In the genomic region with DNA sequence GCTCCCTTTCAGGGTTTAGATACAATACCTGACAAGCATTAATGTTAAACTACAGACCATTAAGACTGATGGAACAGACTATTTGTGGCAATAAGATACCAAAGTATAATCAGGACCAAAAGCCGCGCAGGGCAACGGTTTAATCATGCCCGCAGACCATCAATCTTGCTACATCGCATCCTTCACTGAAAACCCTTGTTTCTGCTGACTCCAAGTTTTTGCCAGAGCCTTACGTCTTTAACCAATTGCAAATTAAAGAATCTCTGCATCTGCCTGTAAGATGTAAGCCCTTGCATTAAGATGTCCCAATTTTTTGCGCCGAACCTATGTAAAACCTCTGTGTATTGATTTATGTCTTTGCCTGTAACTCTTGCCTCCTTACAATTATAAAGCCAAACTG, we compare ENCODE assay signal across 25 cellular contexts.
"Had no signal": no experiment of that assay in that cellular context is flagged by ENCODE, and none has a peak within 500 bp of the region (broad histone marks: within the 10 kb centered on the region; RNA-seq: fewer than 3 reads in every experiment).

No MANE protein-coding gene starts in this region.

- H3K27ac ChIP-seq: colonic mucosa, epithelial cell of prostate, esophagus squamous epithelium, gastrocnemius medialis, heart right ventricle, left lung, lower lobe of right lung had no signal

- H3K4me3 ChIP-seq: colonic mucosa, esophagus squamous epithelium, gastrocnemius medialis, heart right ventricle, left lung, lower lobe of right lung, mucosa of descending colon had no signal

- H3K4me1 ChIP-seq: colonic mucosa, esophagus squamous epithelium, gastrocnemius medialis, heart right ventricle, left lung, lower lobe of right lung had no signal

- FAIRE-seq: endometrium, islet of Langerhans, keratinocyte had no signal

- H3K9me3 ChIP-seq: colonic mucosa, esophagus squamous epithelium, gastrocnemius medialis, heart right ventricle, left lung, lower lobe of right lung, mucosa of descending colon had no signal

- DNase-seq: colonic mucosa; cortex of kidney; effector CD8-positive, alpha-beta T cell; effector memory CD8-positive, alpha-beta T cell; endodermal cell; erythroblast; esophagus squamous epithelium; foreskin fibroblast; foreskin melanocyte; gastrocnemius medialis; glutamatergic neuron; head of caudate nucleus; heart right ventricle; hippocampal formation; left cardiac atrium; left lung; left ventricle myocardium superior; lower lobe of right lung; mesenchymal stem cell; mucosa of descending colon had no signal

- ATAC-seq: effector memory CD8-positive, alpha-beta T cell; esophagus mucosa; gastrocnemius medialis; heart right ventricle; left cardiac atrium; left lung; left ventricle myocardium superior; lower lobe of right lung; mucosa of descending colon had no signal

- H3K36me3 ChIP-seq: colonic mucosa, esophagus squamous epithelium, gastrocnemius medialis, heart right ventricle, left lung, lower lobe of right lung had no signal

- H3K27me3 ChIP-seq: colonic mucosa, esophagus squamous epithelium, gastrocnemius medialis, left lung had no signal
